23 cellular contexts compared by ENCODE assay signal in genomic region chr22:44711701-44712100, GRCh38. TPM values are rescaled to one million over a fixed set of nuclear protein-coding genes. Genes with fewer than 3 reads are reported as not detected.
DNase-seq lines count a peak whose midpoint lies in the region; ATAC-seq and TF ChIP-seq lines count a peak whose summit lies in the region.
"Had no signal": no experiment of that assay in that cellular context is flagged by ENCODE, and none has a peak within 500 bp of the region (broad histone marks: within the 10 kb centered on the region; RNA-seq: fewer than 3 reads in every experiment).

No MANE protein-coding gene starts in this region.

- peaks cover 60% of the 10 kb centered on the region for H3K4me1 ChIP-seq in CD8-positive, alpha-beta T cell (ENCODE audit: insufficient read depth, low read length)
- peaks cover 26% of the 10 kb centered on the region for H3K4me1 ChIP-seq in hepatocyte (ENCODE audit: insufficient read depth)
- H3K4me1 ChIP-seq in skeletal muscle satellite cell (ENCODE audit: control insufficient read depth, insufficient read depth, low read length): peaks cover 18% of the 10 kb centered on the region
- H3K4me1 ChIP-seq in esophagus muscularis mucosa: peaks cover 0 to 8% (median 2%) of the 10 kb centered on the region in 4 donors

- H3K9ac ChIP-seq in skeletal muscle satellite cell (ENCODE audit: low read depth, low read length): peak overlapping the region; percentile 10

- POLR2A ChIA-PET in CD8-positive, alpha-beta T cell (lab: Charles Lee): no interaction called here

- no peak for TF ChIP-seq EP300 in esophagus muscularis mucosa (IDR thresholded peaks at IDR 0.05)

- H3K36me3 Mint-ChIP-seq in CD8-positive, alpha-beta T cell: peaks cover 26% of the 10 kb centered on the region
- no peaks in the 10 kb centered on the region for H3K36me3 Mint-ChIP-seq in CD14-positive monocyte

- no peaks in the 10 kb centered on the region for H3K9me3 Mint-ChIP-seq in CD8-positive, alpha-beta T cell
- no peaks in the 10 kb centered on the region for H3K9me3 Mint-ChIP-seq in CD14-positive monocyte
- H3K9me3 Mint-ChIP-seq: activated CD4-positive, alpha-beta T cell treated with anti-CD3 and anti-CD28 coated beads, Interleukin-2, amount 10 ng/mL, durations not matched to agents 7 days and 5 days; HFFc6; stimulated activated naive CD8-positive, alpha-beta T cell treated with anti-CD3 and anti-CD28 coated beads, Interleukin-15, amount 100 ng/mL, for 72 hours had no signal

- H3K27ac ChIP-seq in CD8-positive, alpha-beta T cell (ENCODE audit: low read depth, low read length): no peak overlapping the region
- peak overlapping the region; percentile 50 for H3K27ac ChIP-seq in hepatocyte
- H3K27ac ChIP-seq in esophagus muscularis mucosa (replicated peaks in 1 of 4): no peak overlapping the region
- H3K27ac ChIP-seq: coronary artery had no signal

- TF ChIP-seq CTCF in CD8-positive, alpha-beta T cell (IDR thresholded peaks at IDR 0.05): no peak
- no peak for TF ChIP-seq CTCF in hepatocyte (IDR thresholded peaks at IDR 0.05; ENCODE audit: poor library complexity)
- TF ChIP-seq CTCF in esophagus muscularis mucosa (IDR thresholded peaks at IDR 0.05): no peak
- no peak for TF ChIP-seq CTCF in foreskin fibroblast (IDR thresholded peaks at IDR 0.05; ENCODE audit: low read depth, low read length)
- TF ChIP-seq CTCF in CD14-positive monocyte (IDR thresholded peaks at IDR 0.05): no peak

- H4K20me1 ChIP-seq in hepatocyte (ENCODE audit: insufficient read depth, poor library complexity, severe bottlenecking): peaks cover 51% of the 10 kb centered on the region

- intact Hi-C loops in CD8-positive, alpha-beta T cell (cut with DNase I, micrococcal nuclease): no loop called here
- intact Hi-C loops in esophagus muscularis mucosa (cut with DNase I) (no loop called here), CD14-positive monocyte (cut with micrococcal nuclease) (no loop called here)

- H3K79me2 ChIP-seq in hepatocyte: peaks cover 66% of the 10 kb centered on the region

- peak in 1 of 7 experiments; percentile 3 for DNase-seq in CD8-positive, alpha-beta T cell
- peak; percentile 68 for DNase-seq in NCI-H2171 (lab: John Stamatoyannopoulos, UW)
- no peak for DNase-seq in hepatocyte (ENCODE audit: low spot score)
- DNase-seq in esophagus muscularis mucosa (ENCODE audit: extremely low spot score): no peak
- no peak for DNase-seq in foreskin fibroblast
- no peak for DNase-seq in NAMALWA (ENCODE audit: low spot score)
- no peak for DNase-seq in CD14-positive monocyte (ENCODE audit: low spot score)
- DNase-seq: activated CD4-positive, alpha-beta T cell treated with anti-CD3 and anti-CD28 coated beads, Interleukin-2, amount 10 ng/mL, durations not matched to agents 7 days and 5 days; activated naive CD4-positive, alpha-beta T cell treated with anti-CD3 and anti-CD28 coated beads, Interleukin-2, amount 50 U/mL, for 16 hours; Calu3; HFFc6; Kasumi-1; kidney; mesenchymal stem cell; NCI-H1417 treated with DMSO at 0.1 percent for 48 hours; NCI-H2227 treated with DMSO at 0.1 percent for 48 hours; retina; stimulated activated naive CD8-positive, alpha-beta T cell treated with anti-CD3 and anti-CD28 coated beads, Interleukin-15, amount 100 ng/mL, for 72 hours; SW 1271 had no signal

- peaks cover 8% of the 10 kb centered on the region for H3K36me3 ChIP-seq in CD8-positive, alpha-beta T cell (ENCODE audit: insufficient read depth, low read length)
- H3K36me3 ChIP-seq in hepatocyte (replicated peaks; ENCODE audit: insufficient read depth, low read depth) (no peaks in the 10 kb centered on the region), skeletal muscle satellite cell (ENCODE audit: insufficient read depth, low read length) (no peaks in the 10 kb centered on the region), esophagus muscularis mucosa (no peaks in the 10 kb centered on the region)

- H3K4me3 ChIP-seq in CD8-positive, alpha-beta T cell (ENCODE audit: low read depth, low read length): no peak overlapping the region
- no peak overlapping the region for H3K4me3 ChIP-seq in hepatocyte
- H3K4me3 ChIP-seq in skeletal muscle satellite cell (ENCODE audit: low read length): no peak overlapping the region
- H3K4me3 ChIP-seq in esophagus muscularis mucosa: no peak overlapping the region
- H3K4me3 ChIP-seq in foreskin fibroblast (ENCODE audit: low read depth in 1 of 2, low read length in 2 of 2): no peak overlapping the region
- H3K4me3 ChIP-seq: coronary artery, GM12878 had no signal

- no peak overlapping the region for H3K4me3 Mint-ChIP-seq in CD8-positive, alpha-beta T cell
- no peak overlapping the region for H3K4me3 Mint-ChIP-seq in CD14-positive monocyte
- H3K4me3 Mint-ChIP-seq: activated CD4-positive, alpha-beta T cell treated with anti-CD3 and anti-CD28 coated beads, Interleukin-2, amount 10 ng/mL, durations not matched to agents 7 days and 5 days; HFFc6 had no signal

- H3K27me3 Mint-ChIP-seq in CD8-positive, alpha-beta T cell (ENCODE audit: low read depth): no peaks in the 10 kb centered on the region
- peaks cover 0 to 3% (median 2%) of the 10 kb centered on the region in 3 donors for H3K27me3 Mint-ChIP-seq in CD14-positive monocyte (ENCODE audit: low read depth in 3 of 3)
- H3K27me3 Mint-ChIP-seq: activated CD4-positive, alpha-beta T cell treated with anti-CD3 and anti-CD28 coated beads, Interleukin-2, amount 10 ng/mL, durations not matched to agents 7 days and 5 days; stimulated activated naive CD8-positive, alpha-beta T cell treated with anti-CD3 and anti-CD28 coated beads, Interleukin-15, amount 100 ng/mL, for 72 hours had no signal

- H3K4me1 Mint-ChIP-seq in CD8-positive, alpha-beta T cell (ENCODE audit: low read depth): peaks cover 56% of the 10 kb centered on the region
- peaks cover 6% of the 10 kb centered on the region for H3K4me1 Mint-ChIP-seq in CD14-positive monocyte

- no peak overlapping the region for H2AFZ ChIP-seq in hepatocyte

- no peaks in the 10 kb centered on the region for H3K9me2 ChIP-seq in hepatocyte (replicated peaks; ENCODE audit: insufficient read depth)

- CTCF ChIA-PET in CD8-positive, alpha-beta T cell (lab: Charles Lee): interaction anchor here (1.1 to 2.7 kb wide), 2 partner anchors 9 to 24 kb away, joined by 4 to 14 read pairs; no protein-coding TSS in a partner anchor

- H3K27ac Mint-ChIP-seq in CD8-positive, alpha-beta T cell: peak overlapping the region; percentile 93
- H3K27ac Mint-ChIP-seq in CD14-positive monocyte: no peak overlapping the region
- H3K27ac Mint-ChIP-seq: activated CD4-positive, alpha-beta T cell treated with anti-CD3 and anti-CD28 coated beads, Interleukin-2, amount 10 ng/mL, durations not matched to agents 7 days and 5 days; HFFc6 had no signal

- 89% methylated on average over 4 of the region's 4 CpGs for WGBS in hepatocyte (ENCODE audit: low lambda C conversion rate, missing lambda C conversion rate)
- 80% methylated on average over 2 of the region's 4 CpGs for WGBS in esophagus muscularis mucosa

- H3K4me2 ChIP-seq in hepatocyte: no peak overlapping the region
- peak overlapping the region; percentile 44 for H3K4me2 ChIP-seq in skeletal muscle satellite cell (ENCODE audit: low read length)

- no peak for ATAC-seq in CD8-positive, alpha-beta T cell

- no peaks in the 10 kb centered on the region for H3K27me3 ChIP-seq in CD8-positive, alpha-beta T cell (ENCODE audit: insufficient read depth, low read length)
- H3K27me3 ChIP-seq in hepatocyte (no peaks in the 10 kb centered on the region), skeletal muscle satellite cell (ENCODE audit: control insufficient read depth, insufficient read depth, low read length) (no peaks in the 10 kb centered on the region), esophagus muscularis mucosa (peaks cover 0 to 11% (median 0%) of the 10 kb centered on the region in 4 donors)

- no peaks in the 10 kb centered on the region for H3K9me3 ChIP-seq in CD8-positive, alpha-beta T cell (ENCODE audit: low read length)
- H3K9me3 ChIP-seq in hepatocyte (ENCODE audit: low read depth) (no peaks in the 10 kb centered on the region), skeletal muscle satellite cell (replicated peaks; ENCODE audit: low read length) (no peaks in the 10 kb centered on the region), esophagus muscularis mucosa (no peaks in the 10 kb centered on the region)

- no peak for TF ChIP-seq POLR2A in esophagus muscularis mucosa (IDR thresholded peaks at IDR 0.05; ENCODE audit: low read depth)

RNA-seq across cellular contexts. Expression of gene PRR5, which starts 9.7 kb away (rescaled TPM):
- total RNA-seq in CD8-positive, alpha-beta T cell: 10 to 100 TPM; 47.6 to 49.3 TPM
- total RNA-seq in hepatocyte (44.2 and 65.1 TPM in 2 replicates), esophagus muscularis mucosa (10 to 100 TPM in 2 of 4 donors, 1 to 10 TPM in 2; 5.6 to 16.6 (median 11.4) TPM)
- polyA plus RNA-seq in hepatocyte (84.9 and 91.2 TPM in 2 replicates), CD14-positive monocyte (1 to 10 TPM in 1 of 2 donors, under 1 TPM in 1; 0.66 to 1.2 TPM)
- total RNA-seq in skeletal muscle satellite cell (2012; rRNA removed): 4.1 and 4.6 TPM in 2 replicates

RNA-seq across cellular contexts. Expression of gene ARHGAP8, which starts 40.7 kb away (rescaled TPM):
- total RNA-seq in CD8-positive, alpha-beta T cell: 10 to 100 TPM; 14.4 to 15.4 TPM
- 24.0 and 25.2 TPM in 2 replicates for total RNA-seq in hepatocyte
- 50.4 and 62.8 TPM in 2 replicates for polyA plus RNA-seq in hepatocyte
- total RNA-seq in skeletal muscle satellite cell (2012; rRNA removed): not detected in 2 replicates
- under 1 TPM in 2 of 4 donors, not detected in 2; 0.33 to 0.58 TPM for total RNA-seq in esophagus muscularis mucosa
- not detected for polyA plus RNA-seq in CD14-positive monocyte
- total RNA-seq: GM12878, HFFc6, HT1080 had no signal

Comparison
In these comparisons a context has a peak if more than half of its experiments do, and no peak if none do; other contexts are left out.
1. RNA of gene ARHGAP8, which starts 40.7 kb away (total RNA-seq): 24.0 to 25.2 TPM in hepatocyte and 14.4 to 15.4 TPM in CD8-positive, alpha-beta T cell; 0.33 to 0.58 TPM in esophagus muscularis mucosa; every median in the first group is over 4 times any median in the second.